ENCODE assay signal across 7 cellular contexts in genomic region chr20:46011631-46012482, GRCh38. TPM values are rescaled to one million over a fixed set of nuclear protein-coding genes. Genes with fewer than 3 reads are reported as not detected.
A peak's percentile ranks its signal among the peaks of the same experiment; 100 is the strongest.
DNase-seq lines count a peak whose midpoint lies in the region; ATAC-seq and TF ChIP-seq lines count a peak whose summit lies in the region.

No MANE protein-coding gene starts in this region.

- WGBS in adrenal gland, 4 donors, result 12 to 25% (median 19%) methylated on average over 31 to 57 of the region's 57 CpGs

- TF ChIP-seq CTCF in GM12874 (IDR thresholded peaks at IDR 0.05; ENCODE audit: insufficient read depth, low read depth, low read length), result peak; percentile 75
- TF ChIP-seq CTCF in adrenal gland (IDR thresholded peaks at IDR 0.05), result peak in 3 of 6 experiments; percentile 22 to 33 (median 29)

- H3K9me3 ChIP-seq in adrenal gland (replicated peaks in 1 of 3), result no peaks in the 10 kb centered on the region

- peaks cover 0 to 10% of the 10 kb centered on the region in 2 donors for H3K4me1 ChIP-seq in adrenal gland (replicated peaks in 1 of 2)

- no peak for TF ChIP-seq POLR2A in adrenal gland (IDR thresholded peaks at IDR 0.05)

- no peak overlapping the region for H3K27ac ChIP-seq in adrenal gland

- peaks cover 38% of the 10 kb centered on the region for H3K27me3 ChIP-seq in adrenal gland

- no peak overlapping the region for H3K4me3 ChIP-seq in adrenal gland

- no peaks in the 10 kb centered on the region for H3K36me3 ChIP-seq in adrenal gland (replicated peaks in 1 of 2)

- intact Hi-C loops in adrenal gland (cut with DNase I), result loop anchor here (10.0 kb wide), 2 partner anchors 83 to 163 kb away; no protein-coding TSS in a partner anchor

- ATAC-seq in HG02970 (IDR thresholded peaks at IDR 0.05; ENCODE audit: low FRiP score, unreplicated experiment), result no peak

- DNase-seq in NCI-H69 (lab: John Stamatoyannopoulos, UW) (peak; percentile 53), adrenal gland (peak; percentile 40 to 84 (median 74)), kidney glomerular epithelial cell (lab: John Stamatoyannopoulos, UW) (peak; percentile 7), SHP77 treated with DMSO at 0.1 percent for 48 hours (lab: John Stamatoyannopoulos, UW) (no peak), NCI-H774 (lab: John Stamatoyannopoulos, UW) (no peak)

RNA-seq across cellular contexts. Expression of gene MMP9, which starts 3.1 kb away (rescaled TPM):
- under 1 TPM in 7 of 8 donors, not detected in 1; 0.18 to 0.97 (median 0.37) TPM for total RNA-seq in adrenal gland
- 1 to 10 TPM in 1 of 3 donors, under 1 TPM in 2; 0.07 to 1.2 (median 0.51) TPM for polyA plus RNA-seq in adrenal gland

RNA-seq across cellular contexts. Expression of gene SLC12A5, which starts 17.2 kb away (rescaled TPM):
- 10 to 100 TPM in 5 of 8 donors, 1 to 10 TPM in 2, under 1 TPM in 1; 0.30 to 24.5 (median 14.5) TPM for total RNA-seq in adrenal gland
- polyA plus RNA-seq in adrenal gland, result 100 to 1,000 TPM in 2 of 3 donors, 10 to 100 TPM in 1; 15.0 to 121 (median 120) TPM

RNA-seq across cellular contexts. Expression of gene ZNF335, which starts 39.9 kb away (rescaled TPM):
- 10 to 100 TPM; 11.1 to 29.9 (median 17.7) TPM for total RNA-seq in adrenal gland
- 10 to 100 TPM in 2 of 3 donors, 1 to 10 TPM in 1; 5.4 to 45.1 (median 29.5) TPM for polyA plus RNA-seq in adrenal gland

Comparison
In these comparisons a context has a peak if more than half of its experiments do, and no peak if none do; other contexts are left out.
1. DNase-seq: peak in NCI-H69 (single experiment), adrenal gland (7 of 7) and kidney glomerular epithelial cell (single experiment); none in SHP77 treated with DMSO at 0.1 percent for 48 hours (single experiment) and NCI-H774 (single experiment).